Comparison of ENCODE assay signal across 24 cellular contexts in genomic region chr10:97347317-97347716, GRCh38.
"Had no signal": no experiment of that assay in that cellular context is flagged by ENCODE, and none has a peak within 500 bp of the region (broad histone marks: within the 10 kb centered on the region; RNA-seq: fewer than 3 reads in every experiment).

No MANE protein-coding gene starts in this region.

- ATAC-seq: natural killer cell, right cardiac atrium, sciatic nerve, upper lobe of right lung had no signal

- DNase-seq: islet precursor cell; left ventricle myocardium inferior; mesendoderm; naive B cell; natural killer cell; nephron progenitor cell; ovary; retina; right cardiac atrium; stimulated activated CD4-positive, alpha-beta T cell treated with anti-CD3 and anti-CD28 coated beads, Interleukin-12 subunit alpha, Interleukin-12 subunit beta, amount 100 ng/mL, for 4 hours; stimulated activated CD4-positive, alpha-beta T cell treated with anti-CD3 and anti-CD28 coated beads, Interleukin-15, amount 100 ng/mL, for 24 hours; stimulated activated CD4-positive, alpha-beta T cell treated with anti-CD3 and anti-CD28 coated beads, Interleukin-2, amount 100 ng/mL, for 24 hours; stimulated activated CD4-positive, alpha-beta T cell treated with anti-CD3 and anti-CD28 coated beads, Interleukin-4, amount 100 ng/mL, for 1 hour; stimulated activated naive CD4-positive, alpha-beta T cell; tibial artery; trophoblast cell; upper lobe of right lung had no signal

- H3K4me3 Mint-ChIP-seq: mesothelial cell of epicardium; natural killer cell; nephron progenitor cell; neural progenitor cell; stimulated activated naive CD8-positive, alpha-beta T cell treated with anti-CD3 and anti-CD28 coated beads, Interleukin-15, Interleukin-2, amounts not matched to agents 100 ng/mL and 50 ng/mL, for 24 hours had no signal

- H3K4me1 Mint-ChIP-seq: natural killer cell, nephron progenitor cell, neural progenitor cell had no signal

- H3K27me3 Mint-ChIP-seq: stimulated activated naive CD8-positive, alpha-beta T cell treated with anti-CD3 and anti-CD28 coated beads, Interleukin-15, Interleukin-2, amounts not matched to agents 100 ng/mL and 50 ng/mL, for 24 hours had no signal

- H3K9me3 Mint-ChIP-seq: mesothelial cell of epicardium; naive B cell; natural killer cell; nephron progenitor cell; neural progenitor cell; stimulated activated naive CD8-positive, alpha-beta T cell treated with anti-CD3 and anti-CD28 coated beads, Interleukin-15, Interleukin-2, amounts not matched to agents 100 ng/mL and 50 ng/mL, for 24 hours had no signal

- H3K36me3 Mint-ChIP-seq: mesothelial cell of epicardium, natural killer cell, neural progenitor cell had no signal

- H3K27ac Mint-ChIP-seq: mesothelial cell of epicardium; natural killer cell; nephron progenitor cell; neural progenitor cell; stimulated activated naive CD8-positive, alpha-beta T cell treated with anti-CD3 and anti-CD28 coated beads, Interleukin-15, Interleukin-2, amounts not matched to agents 100 ng/mL and 50 ng/mL, for 24 hours had no signal

- H3K9me3 ChIP-seq: left ventricle myocardium inferior, ovary, prostate gland, suprapubic skin, thoracic aorta, tibial artery, upper lobe of right lung had no signal
